ENCODE assay signal across 13 cellular contexts in genomic region chr17:34370997-34371395, GRCh38. TPM values are rescaled to one million over a fixed set of nuclear protein-coding genes. Genes with fewer than 3 reads are reported as not detected.
A peak's percentile ranks its signal among the peaks of the same experiment; 100 is the strongest.
DNase-seq lines count a peak whose midpoint lies in the region; ATAC-seq and TF ChIP-seq lines count a peak whose summit lies in the region.
"Had no signal": no experiment of that assay in that cellular context is flagged by ENCODE, and none has a peak within 500 bp of the region (broad histone marks: within the 10 kb centered on the region; RNA-seq: fewer than 3 reads in every experiment).

No MANE protein-coding gene starts in this region.

- no peak for TF ChIP-seq POLR2A in adrenal gland (IDR thresholded peaks at IDR 0.05)

- no peaks in the 10 kb centered on the region for H4K20me1 ChIP-seq in GM23248 (ENCODE audit: insufficient read depth)
- no peaks in the 10 kb centered on the region for H4K20me1 ChIP-seq in OCI-LY7 (ENCODE audit: insufficient read depth, low read length)

- H3F3A ChIP-seq in GM23248 (ENCODE audit: insufficient read depth) = no peaks in the 10 kb centered on the region

- H3K27ac ChIP-seq in GM23248 (no peak overlapping the region), OCI-LY7 (ENCODE audit: low read depth, low read length, poor library complexity, severe bottlenecking) (peak overlapping the region; percentile 79), lower lobe of right lung (no peak overlapping the region), adrenal gland (no peak overlapping the region)

- in situ Hi-C loops in GM23248 (cut with MboI) = no loop called here

- H2AFZ ChIP-seq in GM23248 (no peak overlapping the region), OCI-LY7 (ENCODE audit: low read length) (peak overlapping the region; percentile 39; the same call in 1 of the 2 replicates)

- BruUV-seq in OCI-LY7 (replicated peaks; lab: Mats Ljungman, UMichigan) (no TSS peak), Caco-2 (replicated peaks; lab: Mats Ljungman, UMichigan) (no TSS peak)

- H3K36me3 Mint-ChIP-seq in Caco-2 (ENCODE audit: insufficient read depth, unreplicated experiment) = no peaks in the 10 kb centered on the region

- peaks cover 11% of the 10 kb centered on the region for H3K27me3 Mint-ChIP-seq in Caco-2 (ENCODE audit: insufficient read depth, unreplicated experiment)

- H3K4me3 ChIP-seq in BJ (ENCODE audit: low read depth, low read length) (no peak overlapping the region), GM23248 (no peak overlapping the region), OCI-LY7 (ENCODE audit: low read depth, low read length, poor library complexity, severe bottlenecking) (peak overlapping the region; percentile 3), lower lobe of right lung (no peak overlapping the region), adrenal gland (no peak overlapping the region), Caco-2 (ENCODE audit: low read depth, low read length) (no peak overlapping the region)

- H3K27me3 ChIP-seq in BJ (ENCODE audit: control insufficient read depth, insufficient read depth, low read length) (peaks cover 1% of the 10 kb centered on the region; the same call in 1 of the 2 replicates), GM23248 (replicated peaks; ENCODE audit: insufficient read depth) (peaks cover 21% of the 10 kb centered on the region), lower lobe of right lung (ENCODE audit: low read depth) (no peaks in the 10 kb centered on the region), adrenal gland (no peaks in the 10 kb centered on the region), Caco-2 (replicated peaks; ENCODE audit: control insufficient read depth, insufficient read depth, low read length) (no peaks in the 10 kb centered on the region)

- ATAC-seq in lower lobe of right lung = no peak

- H3K9me2 ChIP-seq in GM23248 (ENCODE audit: insufficient read depth) (no peaks in the 10 kb centered on the region), OCI-LY7 (ENCODE audit: insufficient read depth, low read length) (no peaks in the 10 kb centered on the region)

- whole genome bisulfite sequencing in GM23248 (ENCODE audit: low coverage in 1 of 2, low lambda C conversion rate in 2 of 2, missing lambda C conversion rate in 2 of 2), 2 experiments = 37 to 38% methylated on average over 3 of the region's 3 CpGs
- WGBS in adrenal gland, 4 donors = 53 to 74% (median 64%) methylated on average over 3 of the region's 3 CpGs

- H3K36me3 ChIP-seq in BJ (ENCODE audit: control insufficient read depth, insufficient read depth, low read length) (no peaks in the 10 kb centered on the region), GM23248 (ENCODE audit: low read depth) (no peaks in the 10 kb centered on the region), OCI-LY7 (ENCODE audit: insufficient read depth, low read length) (no peaks in the 10 kb centered on the region), lower lobe of right lung (no peaks in the 10 kb centered on the region), adrenal gland (replicated peaks in 1 of 2) (no peaks in the 10 kb centered on the region), Caco-2 (ENCODE audit: control insufficient read depth, insufficient read depth, low read length) (no peaks in the 10 kb centered on the region)

- no peaks in the 10 kb centered on the region for H3K9me3 Mint-ChIP-seq in Caco-2 (ENCODE audit: unreplicated experiment)

- H3K4me1 ChIP-seq in GM23248 (ENCODE audit: insufficient read depth) (no peaks in the 10 kb centered on the region), OCI-LY7 (ENCODE audit: insufficient read depth, low read length, poor library complexity, severe bottlenecking) (peaks cover 76% of the 10 kb centered on the region), lower lobe of right lung (peaks cover 9% of the 10 kb centered on the region), adrenal gland (replicated peaks in 1 of 2) (no peaks in the 10 kb centered on the region), Caco-2 (peaks cover 9% of the 10 kb centered on the region; the same call in 1 of the 2 replicates)

- no peak overlapping the region for H3K4me3 Mint-ChIP-seq in Caco-2 (ENCODE audit: unreplicated experiment)

- no peak overlapping the region for H3K27ac Mint-ChIP-seq in Caco-2 (ENCODE audit: unreplicated experiment)

- H3K9me3 ChIP-seq in GM23248 (ENCODE audit: low read depth) (no peaks in the 10 kb centered on the region), OCI-LY7 (ENCODE audit: low read length) (no peaks in the 10 kb centered on the region), lower lobe of right lung (no peaks in the 10 kb centered on the region), adrenal gland (replicated peaks in 1 of 3) (no peaks in the 10 kb centered on the region), Caco-2 (no peaks in the 10 kb centered on the region)

- CTCF ChIA-PET in BJ (lab: Yijun Ruan, JAX) (interaction anchor here (1.2 to 4.8 kb wide), 4 partner anchors 9 to 172 kb away, joined by 3 to 39 read pairs (median 4); partner anchors contain the start of gene CCL1), OCI-LY7 (lab: Charles Lee; ENCODE audit: unreplicated experiment) (interaction anchor here (0.7 to 2.1 kb wide), 3 partner anchors 10 to 1393 kb away, joined by 3 to 8 read pairs (median 4); no protein-coding TSS in a partner anchor), Caco-2 (lab: Charles Lee) (interaction anchor here (3.0 kb wide), 1 partner anchor 9 kb away, joined by 10 read pairs; no protein-coding TSS in a partner anchor)

- peaks cover 6% of the 10 kb centered on the region for H3K4me1 Mint-ChIP-seq in Caco-2 (ENCODE audit: low read depth, unreplicated experiment)

- H3K79me2 ChIP-seq in GM23248 (ENCODE audit: insufficient read depth) (no peaks in the 10 kb centered on the region), OCI-LY7 (ENCODE audit: insufficient read depth, low read depth, low read length) (no peaks in the 10 kb centered on the region)

- no peak for TF ChIP-seq CTCF in BJ (IDR thresholded peaks at IDR 0.05; ENCODE audit: insufficient read depth, low read depth, low read length)
- no peak for TF ChIP-seq CTCF in OCI-LY7 (conservative IDR thresholded peaks at IDR 0.05; ENCODE audit: low read length)
- TF ChIP-seq CTCF in lower lobe of right lung (IDR thresholded peaks at IDR 0.05) = no peak
- TF ChIP-seq CTCF in adrenal gland (IDR thresholded peaks at IDR 0.05) = no peak
- no peak for TF ChIP-seq CTCF in Caco-2 (IDR thresholded peaks at IDR 0.05; ENCODE audit: insufficient read depth in 1 of 2, low read depth in 1 of 2, low read length in 1 of 2, severe bottlenecking in 1 of 2, unreplicated experiment in 1 of 2)

- peak; percentile 18 for DNase-seq in BJ (ENCODE audit: low read depth)
- DNase-seq in GM23248 = peak; percentile 13
- peak; percentile 76 for DNase-seq in OCI-LY7 (ENCODE audit: low spot score)
- peak; percentile 32 for DNase-seq in foreskin melanocyte
- no peak for DNase-seq in lower lobe of right lung
- DNase-seq in adrenal gland = no peak
- DNase-seq in Caco-2 = no peak
- DNase-seq in NCI-H1694 treated with DMSO at 0.1 percent for 48 hours (lab: John Stamatoyannopoulos, UW) = no peak
- DNase-seq: activated CD8-positive, alpha-beta memory T cell treated with anti-CD3 and anti-CD28 coated beads, Interleukin-2, amount 50 U/mL, for 4 hours; C1 segment of cervical spinal cord; midbrain; NCI-H1092; T-helper 9 cell had no signal

- POLR2A ChIA-PET in BJ (lab: Charles Lee) (no interaction called here), OCI-LY7 (lab: Charles Lee) (interaction anchor here (0.8 to 3.6 kb wide), 3 partner anchors 9 to 28 kb away, joined by 3 to 16 read pairs (median 7); partner anchors contain the start of gene CCL1), Caco-2 (lab: Charles Lee) (no interaction called here)

- H3K4me2 ChIP-seq in GM23248 (ENCODE audit: unreplicated experiment) (no peak overlapping the region), OCI-LY7 (ENCODE audit: low read length) (peak overlapping the region; percentile 55)

- intact Hi-C loops in OCI-LY7 (cut with micrococcal nuclease; ENCODE audit: unreplicated experiment) = no loop called here
- intact Hi-C loops in lower lobe of right lung (cut with DNase I) = no loop called here
- intact Hi-C loops in adrenal gland (cut with DNase I) = no loop called here
- intact Hi-C loops in Caco-2 (cut with micrococcal nuclease; ENCODE audit: unreplicated experiment) = no loop called here

- H3K9ac ChIP-seq in GM23248 = no peak overlapping the region

RNA-seq across cellular contexts. Expression of gene CCL1, which starts 8.0 kb away (rescaled TPM):
- polyA plus RNA-seq in BJ (2011; rRNA removed) (not detected in 2 replicates), GM23248 (2016; fragmentation: Nextera tagmentation; extraction: Ambion mirVana) (not detected in 2 replicates), adrenal gland (not detected)
- not detected in 2 replicates for polyA minus RNA-seq in BJ (2011; rRNA and poly(A)+ RNA removed)
- total RNA-seq in GM23248 (2014; rRNA removed; shearing (Covaris generic)) = not detected in 2 replicates
- not detected in 2 replicates for total RNA-seq in OCI-LY7 (2014; rRNA removed; shearing (Covaris generic))
- total RNA-seq in OCI-LY7 (2022) (not detected in 2 replicates), lower lobe of right lung (not detected), adrenal gland (not detected), Caco-2 (2022) (not detected in 2 replicates)

RNA-seq across cellular contexts. Expression of gene CCL13, which starts 14.7 kb away (rescaled TPM):
- polyA plus RNA-seq in BJ (2011; rRNA removed) (0.22 and 0.40 TPM in 2 replicates), GM23248 (2016; fragmentation: Nextera tagmentation; extraction: Ambion mirVana) (not detected in 2 replicates), adrenal gland (1 to 10 TPM; 1.7 to 2.2 (median 1.7) TPM)
- not detected in 2 replicates for polyA minus RNA-seq in BJ (2011; rRNA and poly(A)+ RNA removed)
- total RNA-seq in GM23248 (2014; rRNA removed; shearing (Covaris generic)) = not detected in 2 replicates
- not detected in 2 replicates for total RNA-seq in OCI-LY7 (2014; rRNA removed; shearing (Covaris generic))
- total RNA-seq in OCI-LY7 (2022) (not detected in 2 replicates), lower lobe of right lung (14.6 TPM), adrenal gland (10 to 100 TPM in 1 of 8 donors, 1 to 10 TPM in 6, under 1 TPM in 1; 0.81 to 17.6 (median 3.4) TPM), Caco-2 (2022) (not detected in 2 replicates)

RNA-seq across cellular contexts. Expression of gene CCL8, which starts 51.8 kb away (rescaled TPM):
- 0.10 and 0.11 TPM in 2 replicates for polyA plus RNA-seq in BJ (2011; rRNA removed)
- not detected in 2 replicates for polyA minus RNA-seq in BJ (2011; rRNA and poly(A)+ RNA removed)
- total RNA-seq in GM23248 (2014; rRNA removed; shearing (Covaris generic)) = not detected in 2 replicates
- polyA plus RNA-seq in GM23248 (2016; fragmentation: Nextera tagmentation; extraction: Ambion mirVana) = not detected in 2 replicates
- not detected in 2 replicates for total RNA-seq in OCI-LY7 (2014; rRNA removed; shearing (Covaris generic))
- total RNA-seq in OCI-LY7 (2022) = not detected in 2 replicates
- total RNA-seq in lower lobe of right lung = 1.6 TPM
- 1 to 10 TPM in 3 of 8 donors, under 1 TPM in 3, not detected in 2; 0.60 to 5.4 (median 1.7) TPM for total RNA-seq in adrenal gland
- polyA plus RNA-seq in adrenal gland = 1 to 10 TPM in 2 of 3 donors, under 1 TPM in 1; 0.79 to 1.3 (median 1.2) TPM
- not detected in 2 replicates for total RNA-seq in Caco-2 (2022)

Comparison
In these comparisons a context has a peak if more than half of its experiments do, and no peak if none do; other contexts are left out.
1. DNase-seq: peak in BJ (single experiment), GM23248 (single experiment), OCI-LY7 (single experiment) and foreskin melanocyte (single experiment); none in lower lobe of right lung (single experiment), adrenal gland (0 of 7), Caco-2 (0 of 2) and NCI-H1694 treated with DMSO at 0.1 percent for 48 hours (single experiment).